ENCODE assay signal across 9 cellular contexts in genomic region chr19:15991602-15992001, GRCh38. TPM values are rescaled to one million over a fixed set of nuclear protein-coding genes. Genes with fewer than 3 reads are reported as not detected.
"Had no signal": no experiment of that assay in that cellular context is flagged by ENCODE, and none has a peak within 500 bp of the region (broad histone marks: within the 10 kb centered on the region; RNA-seq: fewer than 3 reads in every experiment).

No MANE protein-coding gene starts in this region.

- FAIRE-seq: G401.6, GM12878, GM12891, GM12892, GM18507, GM19239 had no signal

- H3K4me3 ChIP-seq: GM12878 had no signal

- DNase-seq: GDM1, GF-D8 had no signal

- ATAC-seq: GM12878 had no signal

RNA-seq across cellular contexts. Expression of gene OR10H4, which starts 42.8 kb away (rescaled TPM):
- total RNA-seq: G401, GM12878 had no signal
- polyA plus RNA-seq: GM12878 had no signal

RNA-seq across cellular contexts. Expression of gene CYP4F11, which starts 57.3 kb away (rescaled TPM):
- total RNA-seq: GM12878 had no signal
- polyA plus RNA-seq: GM12878 had no signal
